ENCODE assay signal across 26 cellular contexts in genomic region chr21:34612056-34612455, GRCh38. TPM values are rescaled to one million over a fixed set of nuclear protein-coding genes. Genes with fewer than 3 reads are reported as not detected.
DNase-seq lines count a peak whose midpoint lies in the region; ATAC-seq and TF ChIP-seq lines count a peak whose summit lies in the region.
"Had no signal": no experiment of that assay in that cellular context is flagged by ENCODE, and none has a peak within 500 bp of the region (broad histone marks: within the 10 kb centered on the region; RNA-seq: fewer than 3 reads in every experiment).

No MANE protein-coding gene starts in this region.

- H3K27ac Mint-ChIP-seq in glutamatergic neuron (ENCODE audit: unreplicated experiment) (no peak overlapping the region), osteocyte (ENCODE audit: unreplicated experiment) (no peak overlapping the region)
- H3K27ac Mint-ChIP-seq: activated CD4-positive, alpha-beta T cell treated with anti-CD3 and anti-CD28 coated beads for 36 hours; CD8-positive, alpha-beta T cell; mesothelial cell of epicardium had no signal

- no peaks in the 10 kb centered on the region for H3K27me3 ChIP-seq in DND-41 (ENCODE audit: insufficient read depth, low read length, poor library complexity)
- H3K27me3 ChIP-seq: body of pancreas, tibial artery had no signal

- peak overlapping the region; percentile 88 for H3K4me2 ChIP-seq in DND-41 (ENCODE audit: insufficient read depth, low read length)

- peaks cover 77% of the 10 kb centered on the region for H3K79me2 ChIP-seq in DND-41 (ENCODE audit: insufficient read depth, low read length)

- H3K4me3 ChIP-seq in DND-41 (ENCODE audit: low read depth in 1 of 2, low read length in 2 of 2): peak overlapping the region in 1 of 2 experiments; percentile 70; a peak in 2 of 4 replicates
- H3K4me3 ChIP-seq: body of pancreas, skin epidermis, tibial artery had no signal

- peak overlapping the region; percentile 33; the same call in 1 of the 2 replicates for H3K27ac ChIP-seq in DND-41 (ENCODE audit: low read length)
- H3K27ac ChIP-seq: body of pancreas, skin epidermis, tibial artery had no signal

- no peak overlapping the region for H3K9ac ChIP-seq in DND-41 (ENCODE audit: low read depth, low read length)

- no peaks in the 10 kb centered on the region for H3K36me3 ChIP-seq in DND-41 (ENCODE audit: insufficient read depth, low read length)
- H3K36me3 ChIP-seq: tibial artery had no signal

- H3K4me1 ChIP-seq in DND-41 (ENCODE audit: insufficient read depth, low read length): peaks cover 48% of the 10 kb centered on the region

- H3K9me3 ChIP-seq in DND-41 (ENCODE audit: insufficient read depth, low read length, severe bottlenecking): no peaks in the 10 kb centered on the region
- H3K9me3 ChIP-seq: body of pancreas, tibial artery had no signal

- H3K4me1 Mint-ChIP-seq in glutamatergic neuron (ENCODE audit: low read depth, unreplicated experiment) (peaks cover 20% of the 10 kb centered on the region), osteocyte (ENCODE audit: unreplicated experiment) (peaks cover 9% of the 10 kb centered on the region)

- H2AFZ ChIP-seq in DND-41 (ENCODE audit: low read depth, low read length): no peak overlapping the region

- peak overlapping the region; percentile 87 for H3K4me3 Mint-ChIP-seq in glutamatergic neuron (ENCODE audit: unreplicated experiment)
- H3K4me3 Mint-ChIP-seq in osteocyte (ENCODE audit: unreplicated experiment): no peak overlapping the region
- H3K4me3 Mint-ChIP-seq: activated CD4-positive, alpha-beta T cell treated with anti-CD3 and anti-CD28 coated beads for 36 hours; activated T-cell treated with anti-CD3 and anti-CD28 coated beads, Interleukin-2, amount 50 U/mL, for 4 hours; CD8-positive, alpha-beta T cell; mesothelial cell of epicardium; stimulated activated naive CD8-positive, alpha-beta T cell treated with anti-CD3 and anti-CD28 coated beads, Interleukin-15, amount 100 ng/mL, for 72 hours had no signal

- peaks cover 3% of the 10 kb centered on the region for H3K9me3 Mint-ChIP-seq in glutamatergic neuron (ENCODE audit: unreplicated experiment)
- H3K9me3 Mint-ChIP-seq in osteocyte (ENCODE audit: unreplicated experiment): no peaks in the 10 kb centered on the region
- H3K9me3 Mint-ChIP-seq: activated T-cell treated with anti-CD3 and anti-CD28 coated beads, Interleukin-2, amount 50 U/mL, for 4 hours; CD8-positive, alpha-beta T cell; IgD-negative memory B cell; mesothelial cell of epicardium; naive B cell; stimulated activated naive CD8-positive, alpha-beta T cell treated with anti-CD3 and anti-CD28 coated beads, Interleukin-15, amount 100 ng/mL, for 72 hours had no signal

- no peaks in the 10 kb centered on the region for H3K36me3 Mint-ChIP-seq in glutamatergic neuron (ENCODE audit: unreplicated experiment)
- H3K36me3 Mint-ChIP-seq in osteocyte (ENCODE audit: unreplicated experiment): no peaks in the 10 kb centered on the region
- H3K36me3 Mint-ChIP-seq: mesothelial cell of epicardium, naive B cell had no signal

- H4K20me1 ChIP-seq in DND-41 (ENCODE audit: insufficient read depth, low read length): peaks cover 14% of the 10 kb centered on the region; the same call in 1 of the 2 replicates

- ATAC-seq in DND-41 (ENCODE audit: insufficient read depth, low read depth) (no peak), GM19324 (IDR thresholded peaks at IDR 0.05; ENCODE audit: low FRiP score, unreplicated experiment) (no peak)
- ATAC-seq: activated CD4-positive, alpha-beta T cell treated with anti-CD3 and anti-CD28 coated beads for 36 hours; activated T-cell treated with anti-CD3 and anti-CD28 coated beads, Interleukin-2, amount 50 U/mL, for 4 hours; body of pancreas; CD8-positive, alpha-beta T cell; stimulated activated naive CD8-positive, alpha-beta T cell treated with anti-CD3 and anti-CD28 coated beads, Interleukin-15, amount 100 ng/mL, for 72 hours had no signal

- peak; percentile 19 to 87 (median 46) for DNase-seq in NCI-H1417 (lab: John Stamatoyannopoulos, UW)
- no peak for DNase-seq in NCI-H1417 treated with DMSO at 0.1 percent for 48 hours (lab: John Stamatoyannopoulos, UW)
- DNase-seq in DND-41: peak; percentile 17
- peak; percentile 72 for DNase-seq in NCI-H345 treated with DMSO at 0.1 percent for 48 hours (lab: John Stamatoyannopoulos, UW; ENCODE audit: unreplicated experiment)
- DNase-seq in glutamatergic neuron: no peak
- no peak for DNase-seq in osteocyte (ENCODE audit: extremely low spot score, unreplicated experiment)
- DNase-seq in putamen (ENCODE audit: low spot score): no peak
- DNase-seq: activated CD4-positive, alpha-beta T cell treated with anti-CD3 and anti-CD28 coated beads for 36 hours; activated CD8-positive, alpha-beta memory T cell treated with anti-CD3 and anti-CD28 coated beads for 24 hours; activated gamma-delta T cell treated with Interleukin-2 at 50 U/mL for 16 hours; activated T-cell treated with anti-CD3 and anti-CD28 coated beads, Interleukin-2, amount 50 U/mL, for 4 hours; CD8-positive, alpha-beta T cell; DMS 273 treated with DMSO at 0.1 percent for 48 hours; naive B cell; NCI-H2227 treated with DMSO at 0.1 percent for 48 hours; retina; Right ventricle myocardium superior; stimulated activated CD8-positive, alpha-beta memory T cell treated with anti-CD3 and anti-CD28 coated beads, Interleukin-4, amount 100 ng/mL, for 48 hours; stimulated activated naive CD8-positive, alpha-beta T cell treated with anti-CD3 and anti-CD28 coated beads, Interleukin-15, amount 100 ng/mL, for 72 hours; tibial artery had no signal

- H3K27me3 Mint-ChIP-seq in glutamatergic neuron (ENCODE audit: unreplicated experiment): peaks cover 2% of the 10 kb centered on the region
- no peaks in the 10 kb centered on the region for H3K27me3 Mint-ChIP-seq in osteocyte (ENCODE audit: unreplicated experiment)
- H3K27me3 Mint-ChIP-seq: activated CD4-positive, alpha-beta T cell treated with anti-CD3 and anti-CD28 coated beads for 36 hours; stimulated activated naive CD8-positive, alpha-beta T cell treated with anti-CD3 and anti-CD28 coated beads, Interleukin-15, amount 100 ng/mL, for 72 hours had no signal

- TF ChIP-seq CTCF in DND-41 (IDR thresholded peaks at IDR 0.05; ENCODE audit: borderline replicate concordance, extremely low read depth, low read length, poor library complexity, severe bottlenecking) (no peak), glutamatergic neuron (IDR thresholded peaks at IDR 0.05; ENCODE audit: partially characterized antibody, unreplicated experiment) (no peak), osteocyte (IDR thresholded peaks at IDR 0.05) (no peak)

RNA-seq across cellular contexts. Expression of gene RCAN1, which starts 2.9 kb away (rescaled TPM):
- 17.7 TPM for total RNA-seq in glutamatergic neuron (ENCODE audit: unreplicated experiment)
- total RNA-seq in osteocyte: 61.5 and 68.5 TPM in 2 replicates

RNA-seq across cellular contexts. Expression of gene CLIC6, which starts 56.7 kb away (rescaled TPM):
- total RNA-seq in glutamatergic neuron (ENCODE audit: unreplicated experiment) (0.17 TPM), osteocyte (0.16 and 0.40 TPM in 2 replicates)
- total RNA-seq: MCF 10A had no signal

Comparison
In these comparisons a context has a peak if more than half of its experiments do, and no peak if none do; other contexts are left out.
1. DNase-seq: peak in NCI-H1417 (3 of 3), DND-41 (single experiment) and NCI-H345 treated with DMSO at 0.1 percent for 48 hours (single experiment); none in NCI-H1417 treated with DMSO at 0.1 percent for 48 hours (single experiment), glutamatergic neuron (single experiment), osteocyte (single experiment) and putamen (single experiment).